ENCODE assay signal across 12 cellular contexts in genomic region chr11:67698247-67698646, GRCh38. TPM values are rescaled to one million over a fixed set of nuclear protein-coding genes. Genes with fewer than 3 reads are reported as not detected.
DNase-seq lines count a peak whose midpoint lies in the region; ATAC-seq lines count a peak whose summit lies in the region.
"Had no signal": no experiment of that assay in that cellular context is flagged by ENCODE, and none has a peak within 500 bp of the region (broad histone marks: within the 10 kb centered on the region; RNA-seq: fewer than 3 reads in every experiment).

No MANE protein-coding gene starts in this region.

- no peaks in the 10 kb centered on the region for H3K9me3 Mint-ChIP-seq in activated naive CD4-positive, alpha-beta T cell treated with anti-CD3 and anti-CD28 coated beads for 36 hours
- no peaks in the 10 kb centered on the region for H3K9me3 Mint-ChIP-seq in activated CD8-positive, alpha-beta T cell treated with anti-CD3 and anti-CD28 coated beads, Interleukin-2, amount 10 ng/mL, durations not matched to agents 7 days and 5 days (ENCODE audit: insufficient read depth)
- H3K9me3 Mint-ChIP-seq: CD4-positive, alpha-beta T cell had no signal

- peak; percentile 63 for ATAC-seq in activated CD8-positive, alpha-beta T cell treated with anti-CD3 and anti-CD28 coated beads, Interleukin-2, amount 10 ng/mL, durations not matched to agents 7 days and 5 days
- no peak for ATAC-seq in GM18873 (IDR thresholded peaks at IDR 0.05; ENCODE audit: low FRiP score, unreplicated experiment)

- no peak overlapping the region for H3K27ac Mint-ChIP-seq in activated naive CD4-positive, alpha-beta T cell treated with anti-CD3 and anti-CD28 coated beads for 36 hours
- H3K27ac Mint-ChIP-seq in activated CD8-positive, alpha-beta T cell treated with anti-CD3 and anti-CD28 coated beads, Interleukin-2, amount 10 ng/mL, durations not matched to agents 7 days and 5 days = no peak overlapping the region
- H3K27ac Mint-ChIP-seq: CD4-positive, alpha-beta T cell; dendritic cell treated with granulocyte-macrophage colony-stimulating factor and Interleukin-4, amounts not matched to agents 40 ng/mL and 50 ng/mL, for 4 days had no signal

- CTCF ChIA-PET in activated naive CD4-positive, alpha-beta T cell treated with anti-CD3 and anti-CD28 coated beads for 36 hours (lab: Charles Lee) = interaction anchor here (0.7 kb wide), 1 partner anchor 21 kb away, joined by 4 read pairs; no protein-coding TSS in a partner anchor
- CTCF ChIA-PET in activated CD8-positive, alpha-beta T cell treated with anti-CD3 and anti-CD28 coated beads, Interleukin-2, amount 10 ng/mL, durations not matched to agents 7 days and 5 days (lab: Charles Lee) = interaction anchor here (0.7 kb wide), 1 partner anchor 68 kb away, joined by 4 read pairs; the partner anchor contains the start of gene NUDT8

- POLR2A ChIA-PET in activated CD8-positive, alpha-beta T cell treated with anti-CD3 and anti-CD28 coated beads, Interleukin-2, amount 10 ng/mL, durations not matched to agents 7 days and 5 days (lab: Charles Lee) = no interaction called here

- no peak overlapping the region for H3K4me3 ChIP-seq in Jurkat, Clone E6-1 (ENCODE audit: low read length)

- DNase-seq in activated naive CD4-positive, alpha-beta T cell treated with anti-CD3 and anti-CD28 coated beads for 36 hours = peak; percentile 28
- no peak for DNase-seq in activated naive CD4-positive, alpha-beta T cell treated with Interleukin-2 at 50 U/mL for 16 hours
- DNase-seq in Jurkat, Clone E6-1 (ENCODE audit: low read depth, low spot score) = peak; percentile 62
- DNase-seq in activated CD8-positive, alpha-beta T cell treated with anti-CD3 and anti-CD28 coated beads, Interleukin-2, amount 10 ng/mL, durations not matched to agents 7 days and 5 days = peak; percentile 38
- DNase-seq in stimulated activated CD8-positive, alpha-beta memory T cell treated with anti-CD3 and anti-CD28 coated beads, Interleukin-2, amount 100 ng/mL, for 48 hours (ENCODE audit: low read depth in 2 of 2) = peak; percentile 6 to 13
- no peak for DNase-seq in activated CD4-positive, CD25-positive, alpha-beta regulatory T cell (lab: John Stamatoyannopoulos, UW)
- no peak for DNase-seq in NCI-H146 (lab: John Stamatoyannopoulos, UW)
- DNase-seq: CD4-positive, alpha-beta T cell; NCI-H2227 treated with DMSO at 0.1 percent for 48 hours; occipital lobe had no signal

- H3K4me1 Mint-ChIP-seq in activated naive CD4-positive, alpha-beta T cell treated with anti-CD3 and anti-CD28 coated beads for 36 hours (ENCODE audit: low read depth) = no peaks in the 10 kb centered on the region
- no peaks in the 10 kb centered on the region for H3K4me1 Mint-ChIP-seq in activated CD8-positive, alpha-beta T cell treated with anti-CD3 and anti-CD28 coated beads, Interleukin-2, amount 10 ng/mL, durations not matched to agents 7 days and 5 days (ENCODE audit: low read depth)

- no peaks in the 10 kb centered on the region for H3K36me3 Mint-ChIP-seq in activated naive CD4-positive, alpha-beta T cell treated with anti-CD3 and anti-CD28 coated beads for 36 hours (ENCODE audit: low read depth)
- H3K36me3 Mint-ChIP-seq in activated CD8-positive, alpha-beta T cell treated with anti-CD3 and anti-CD28 coated beads, Interleukin-2, amount 10 ng/mL, durations not matched to agents 7 days and 5 days (ENCODE audit: low read depth) = no peaks in the 10 kb centered on the region

- no peak overlapping the region for H3K4me3 Mint-ChIP-seq in activated naive CD4-positive, alpha-beta T cell treated with anti-CD3 and anti-CD28 coated beads for 36 hours
- H3K4me3 Mint-ChIP-seq in activated CD8-positive, alpha-beta T cell treated with anti-CD3 and anti-CD28 coated beads, Interleukin-2, amount 10 ng/mL, durations not matched to agents 7 days and 5 days = no peak overlapping the region
- H3K4me3 Mint-ChIP-seq: CD4-positive, alpha-beta T cell; dendritic cell treated with granulocyte-macrophage colony-stimulating factor and Interleukin-4, amounts not matched to agents 40 ng/mL and 50 ng/mL, for 4 days had no signal

- H3K27me3 Mint-ChIP-seq in activated naive CD4-positive, alpha-beta T cell treated with anti-CD3 and anti-CD28 coated beads for 36 hours (ENCODE audit: low read depth) = peaks cover 4% of the 10 kb centered on the region
- H3K27me3 Mint-ChIP-seq in activated CD8-positive, alpha-beta T cell treated with anti-CD3 and anti-CD28 coated beads, Interleukin-2, amount 10 ng/mL, durations not matched to agents 7 days and 5 days (ENCODE audit: low read depth) = peaks cover 2% of the 10 kb centered on the region

- intact Hi-C loops in activated naive CD4-positive, alpha-beta T cell treated with anti-CD3 and anti-CD28 coated beads for 36 hours (cut with micrococcal nuclease) = no loop called here

RNA-seq across cellular contexts. Expression of gene ALDH3B2, which starts 23.8 kb away (rescaled TPM):
- total RNA-seq in activated naive CD4-positive, alpha-beta T cell treated with anti-CD3 and anti-CD28 coated beads for 36 hours = not detected
- polyA plus RNA-seq in Jurkat, Clone E6-1 (2012; ENCODE audit: insufficient read depth, insufficient read length) = 2.3 TPM
- not detected for total RNA-seq in activated CD8-positive, alpha-beta T cell treated with anti-CD3 and anti-CD28 coated beads, Interleukin-2, amount 10 ng/mL, durations not matched to agents 7 days and 5 days
- total RNA-seq: CD4-positive, alpha-beta T cell; occipital lobe had no signal

RNA-seq across cellular contexts. Expression of gene ACY3, which starts 47.7 kb away (rescaled TPM):
- total RNA-seq in activated naive CD4-positive, alpha-beta T cell treated with anti-CD3 and anti-CD28 coated beads for 36 hours = not detected
- 12.4 TPM for polyA plus RNA-seq in Jurkat, Clone E6-1 (2012; ENCODE audit: insufficient read depth, insufficient read length)
- under 1 TPM; 0.61 to 0.73 TPM for total RNA-seq in activated CD8-positive, alpha-beta T cell treated with anti-CD3 and anti-CD28 coated beads, Interleukin-2, amount 10 ng/mL, durations not matched to agents 7 days and 5 days

RNA-seq across cellular contexts. Expression of gene TBX10, which starts 58.7 kb away (rescaled TPM):
- total RNA-seq in activated naive CD4-positive, alpha-beta T cell treated with anti-CD3 and anti-CD28 coated beads for 36 hours = not detected
- polyA plus RNA-seq in Jurkat, Clone E6-1 (2012; ENCODE audit: insufficient read depth, insufficient read length) = not detected
- total RNA-seq in activated CD8-positive, alpha-beta T cell treated with anti-CD3 and anti-CD28 coated beads, Interleukin-2, amount 10 ng/mL, durations not matched to agents 7 days and 5 days = not detected
- total RNA-seq: CD4-positive, alpha-beta T cell; occipital lobe had no signal

Comparison
In these comparisons a context has a peak if more than half of its experiments do, and no peak if none do; other contexts are left out.
1. DNase-seq: peak in activated naive CD4-positive, alpha-beta T cell treated with anti-CD3 and anti-CD28 coated beads for 36 hours (single experiment), Jurkat, Clone E6-1 (single experiment), activated CD8-positive, alpha-beta T cell treated with anti-CD3 and anti-CD28 coated beads, Interleukin-2, amount 10 ng/mL, durations not matched to agents 7 days and 5 days (single experiment) and stimulated activated CD8-positive, alpha-beta memory T cell treated with anti-CD3 and anti-CD28 coated beads, Interleukin-2, amount 100 ng/mL, for 48 hours (2 of 2); none in activated naive CD4-positive, alpha-beta T cell treated with Interleukin-2 at 50 U/mL for 16 hours (single experiment), activated CD4-positive, CD25-positive, alpha-beta regulatory T cell (0 of 4) and NCI-H146 (single experiment).